ENCODE assay signal across 16 cellular contexts in genomic region chr2:119282966-119283511, GRCh38. TPM values are rescaled to one million over a fixed set of nuclear protein-coding genes. Genes with fewer than 3 reads are reported as not detected.
DNase-seq lines count a peak whose midpoint lies in the region; ATAC-seq and TF ChIP-seq lines count a peak whose summit lies in the region.
"Had no signal": no experiment of that assay in that cellular context is flagged by ENCODE, and none has a peak within 500 bp of the region (broad histone marks: within the 10 kb centered on the region; RNA-seq: fewer than 3 reads in every experiment).

No MANE protein-coding gene starts in this region.

- peak; percentile 21 for DNase-seq in RPMI7951 (ENCODE audit: low read depth)
- no peak for DNase-seq in mucosa of descending colon
- DNase-seq in thyroid gland: peak; percentile 68 to 72
- no peak for DNase-seq in NCI-H69 (lab: John Stamatoyannopoulos, UW)
- DNase-seq in progenitor cell of endocrine pancreas (ENCODE audit: low spot score, unreplicated experiment): no peak
- DNase-seq: activated CD4-positive, alpha-beta T cell treated with anti-CD3 and anti-CD28 coated beads, Interleukin-2, amount 50 U/mL, for 1 hour; activated gamma-delta T cell treated with Interleukin-2 at 50 U/mL for 16 hours; DMS 273 treated with DMSO at 0.1 percent for 48 hours; foreskin melanocyte; mesenchymal stem cell; NCI-H510A treated with DMSO at 0.1 percent for 48 hours; spleen had no signal

- H3K4me3 Mint-ChIP-seq in progenitor cell of endocrine pancreas (ENCODE audit: low read depth): no peak overlapping the region

- H3K9me3 ChIP-seq in mucosa of descending colon (no peaks in the 10 kb centered on the region), thyroid gland (no peaks in the 10 kb centered on the region)
- H3K9me3 ChIP-seq: spleen had no signal

- H3K9me3 Mint-ChIP-seq in progenitor cell of endocrine pancreas (ENCODE audit: low read depth): no peaks in the 10 kb centered on the region

- TF ChIP-seq CTCF in mucosa of descending colon (IDR thresholded peaks at IDR 0.05): no peak
- TF ChIP-seq CTCF in thyroid gland (IDR thresholded peaks at IDR 0.05): no peak
- TF ChIP-seq CTCF in progenitor cell of endocrine pancreas (IDR thresholded peaks at IDR 0.05; ENCODE audit: unreplicated experiment): no peak

- 74 to 81% methylated on average over 5 of the region's 5 CpGs for WGBS in thyroid gland, 2 donors

- H3K27ac ChIP-seq in thyroid gland: peak overlapping the region in 2 of 3 donors; percentile 66 to 70
- H3K27ac ChIP-seq: SK-N-MC had no signal

- no peak overlapping the region for H3K27ac Mint-ChIP-seq in progenitor cell of endocrine pancreas

- TF ChIP-seq POLR2A in thyroid gland (IDR thresholded peaks at IDR 0.05): no peak

- no peaks in the 10 kb centered on the region for H3K36me3 Mint-ChIP-seq in progenitor cell of endocrine pancreas (ENCODE audit: insufficient read depth)

- H3K4me1 ChIP-seq in mucosa of descending colon (ENCODE audit: low read depth): no peaks in the 10 kb centered on the region
- H3K4me1 ChIP-seq in thyroid gland: peaks cover 6 to 15% of the 10 kb centered on the region in 2 donors

- no peaks in the 10 kb centered on the region for H3K4me1 Mint-ChIP-seq in progenitor cell of endocrine pancreas (ENCODE audit: low read depth)

- H3K27me3 Mint-ChIP-seq in progenitor cell of endocrine pancreas: peaks cover 10% of the 10 kb centered on the region

- H3K27me3 ChIP-seq in thyroid gland: no peaks in the 10 kb centered on the region
- H3K27me3 ChIP-seq: spleen had no signal

- H3K4me3 ChIP-seq in mucosa of descending colon (no peak overlapping the region), thyroid gland (replicated peaks in 1 of 3) (no peak overlapping the region)
- H3K4me3 ChIP-seq: GM12878, SK-N-MC, spleen had no signal

- no peaks in the 10 kb centered on the region for H3K36me3 ChIP-seq in mucosa of descending colon (ENCODE audit: low read depth)
- no peaks in the 10 kb centered on the region for H3K36me3 ChIP-seq in thyroid gland

- peak; percentile 55 for ATAC-seq in esophagus mucosa
- peak; percentile 21 for ATAC-seq in mucosa of descending colon
- no peak for ATAC-seq in HG03039 (IDR thresholded peaks at IDR 0.05; ENCODE audit: unreplicated experiment)
- ATAC-seq: GM12878 had no signal

- intact Hi-C loops in mucosa of descending colon (cut with DNase I, micrococcal nuclease): no loop called here
- intact Hi-C loops in thyroid gland (cut with DNase I): loop anchor here (10.0 kb wide), 1 partner anchor 398 kb away; no protein-coding TSS in a partner anchor

RNA-seq across cellular contexts. Expression of gene STEAP3, which starts 59.4 kb away (rescaled TPM):
- total RNA-seq in RPMI7951 (2014; rRNA removed; shearing (Covaris generic)): 27.3 and 32.2 TPM in 2 replicates
- total RNA-seq in esophagus mucosa (11.6 TPM), mucosa of descending colon (10 to 100 TPM; 13.9 to 28.9 (median 15.3) TPM), thyroid gland (10 to 100 TPM in 2 of 4 donors, 1 to 10 TPM in 2; 7.4 to 23.2 (median 12.0) TPM), progenitor cell of endocrine pancreas (3.9 and 6.8 TPM in 2 replicates)

Comparison
In these comparisons a context has a peak if more than half of its experiments do, and no peak if none do; other contexts are left out.
1. DNase-seq: peak in RPMI7951 (single experiment) and thyroid gland (2 of 2); none in mucosa of descending colon (0 of 3), NCI-H69 (single experiment) and progenitor cell of endocrine pancreas (single experiment).